In genomic region chr1:182845894-182846293, GRCh38 we compare ENCODE assay signal across 13 cellular contexts.
"Had no signal": no experiment of that assay in that cellular context is flagged by ENCODE, and none has a peak within 500 bp of the region (broad histone marks: within the 10 kb centered on the region; RNA-seq: fewer than 3 reads in every experiment).

No MANE protein-coding gene starts in this region.

- DNase-seq: activated gamma-delta T cell; colonic mucosa; effector CD4-positive, alpha-beta T cell; left ventricle myocardium superior; mesenchymal stem cell; stimulated activated CD4-positive, alpha-beta T cell treated with anti-CD3 and anti-CD28 coated beads, Interleukin-4, amount 100 ng/mL, for 1 hour; stimulated activated CD8-positive, alpha-beta memory T cell treated with anti-CD3 and anti-CD28 coated beads, Interleukin-4, amount 100 ng/mL, for 48 hours; uterus had no signal

- H3K27me3 ChIP-seq: cardiac muscle cell, colonic mucosa, gastroesophageal sphincter, uterus had no signal

- H3K9me3 ChIP-seq: colonic mucosa, gastroesophageal sphincter, uterus had no signal

- H3K9me3 Mint-ChIP-seq: T-helper 1 cell treated with Interleukin-12 subunit alpha and Interleukin-12 subunit beta and Interleukin-4 antibody, amounts not matched to agents 30 μg/mL and 1 μg/mL, for 36 hours had no signal

- H3K4me3 Mint-ChIP-seq: T-helper 1 cell treated with Interleukin-12 subunit alpha and Interleukin-12 subunit beta and Interleukin-4 antibody, amounts not matched to agents 30 μg/mL and 1 μg/mL, for 36 hours had no signal

- H3K4me1 ChIP-seq: colonic mucosa had no signal

- FAIRE-seq: kidney had no signal

- H3K4me3 ChIP-seq: cardiac muscle cell, colonic mucosa, gastroesophageal sphincter, uterus had no signal

- H3K36me3 ChIP-seq: uterus had no signal

- H3K27ac ChIP-seq: cardiac muscle cell, colonic mucosa, gastroesophageal sphincter, uterus had no signal

- ATAC-seq: gastroesophageal sphincter, left ventricle myocardium superior, SK-N-SH treated with all-trans-retinoic acid at 6 μM for 48 hours had no signal
